Comparison of ENCODE assay signal across 10 cellular contexts in genomic region chr2:28447943-28448737, GRCh38. TPM values are rescaled to one million over a fixed set of nuclear protein-coding genes. Genes with fewer than 3 reads are reported as not detected.
DNase-seq lines count a peak whose midpoint lies in the region; ATAC-seq, FAIRE-seq and TF ChIP-seq lines count a peak whose summit lies in the region.
"Had no signal": no experiment of that assay in that cellular context is flagged by ENCODE, and none has a peak within 500 bp of the region (broad histone marks: within the 10 kb centered on the region; RNA-seq: fewer than 3 reads in every experiment).

No MANE protein-coding gene starts in this region.

- H3K27ac ChIP-seq in layer of hippocampus (ENCODE audit: low read depth, low read length): peak overlapping the region; percentile 30

- no peak for FAIRE-seq in D721Med (lab: Jason Lieb, UNC)

- no peaks in the 10 kb centered on the region for H3K27me3 ChIP-seq in layer of hippocampus (ENCODE audit: control insufficient read depth, insufficient read depth, low read length)
- H3K27me3 ChIP-seq: MG63 had no signal

- no peak for TF ChIP-seq CTCF in D721Med (IDR thresholded peaks at IDR 0.05; ENCODE audit: insufficient read depth, missing control alignments)

- DNase-seq in AG08396 (ENCODE audit: low spot score) (peak; percentile 52), LHCN-M2 (ENCODE audit: low read depth) (peak; percentile 91), amniotic epithelial cell (ENCODE audit: low read depth) (peak; percentile 97), C1 segment of cervical spinal cord (lab: John Stamatoyannopoulos, UW) (no peak), D721Med (ENCODE audit: insufficient read length, low spot score) (no peak)
- DNase-seq in effector CD4-positive, alpha-beta T cell: no peak
- DNase-seq: H7, MG63 had no signal

- no peak for ATAC-seq in HG03135 (IDR thresholded peaks at IDR 0.05; ENCODE audit: unreplicated experiment)

RNA-seq across cellular contexts. Expression of gene PLB1, which starts 47.7 kb away (rescaled TPM):
- total RNA-seq in LHCN-M2 (2014; rRNA removed): 1.4 and 1.5 TPM in 2 replicates
- polyA plus RNA-seq in LHCN-M2 (2012): 1.0 TPM
- total RNA-seq: H7 had no signal

RNA-seq across cellular contexts. Expression of gene FOSL2, which starts 55.5 kb away (rescaled TPM):
- total RNA-seq in LHCN-M2 (2014; rRNA removed): 50.7 and 62.2 TPM in 2 replicates
- 46.8 TPM for polyA plus RNA-seq in LHCN-M2 (2012)

Comparison
In these comparisons a context has a peak if more than half of its experiments do, and no peak if none do; other contexts are left out.
1. DNase-seq: peak in AG08396 (single experiment), LHCN-M2 (single experiment) and amniotic epithelial cell (single experiment); none in effector CD4-positive, alpha-beta T cell (single experiment), C1 segment of cervical spinal cord (0 of 14) and D721Med (single experiment).